In the genomic region with DNA sequence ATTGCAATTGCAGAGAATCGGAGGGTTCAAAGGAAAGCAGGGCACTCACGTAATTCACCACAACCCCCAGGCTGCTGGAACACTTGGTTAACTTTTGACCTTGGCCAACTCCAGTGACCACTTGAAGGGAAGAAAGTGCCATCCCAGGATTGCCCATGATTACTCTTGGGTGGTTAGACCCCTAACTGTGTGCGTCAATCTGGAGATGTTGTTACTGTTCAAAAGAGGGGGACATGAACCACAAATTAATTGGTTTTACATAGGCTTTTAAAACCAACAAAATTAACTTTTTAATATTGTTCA, we compare ENCODE assay signal across 2 cellular contexts.
TF ChIP-seq lines count a peak whose summit lies in the region.

No MANE protein-coding gene starts in this region.

TF ChIP-seq in GM23338, 12 proteins besides CTCF, POLR2A, EP300 and RAD21 (continues in another document):
- TF ChIP-seq ZNF462 (CRISPR knock-in tag; IDR thresholded peaks at IDR 0.05) (no peak), EZH2 (IDR thresholded peaks at IDR 0.05; ENCODE audit: low read depth, unreplicated experiment) (no peak), ZNF114 (CRISPR knock-in tag; IDR thresholded peaks at IDR 0.05) (no peak), ZNF331 (CRISPR knock-in tag; IDR thresholded peaks at IDR 0.05; ENCODE audit: low read depth) (no peak), ETS1 (IDR thresholded peaks at IDR 0.05) (no peak), POLR2AphosphoS5 (IDR thresholded peaks at IDR 0.05; ENCODE audit: low read depth) (no peak), NANOG (IDR thresholded peaks at IDR 0.05; ENCODE audit: borderline replicate concordance) (no peak), EZH2phosphoT487 (IDR thresholded peaks at IDR 0.05; ENCODE audit: unreplicated experiment) (no peak), JUNB (IDR thresholded peaks at IDR 0.05; ENCODE audit: unreplicated experiment) (no peak), STAT1 (IDR thresholded peaks at IDR 0.05; ENCODE audit: unreplicated experiment) (no peak), REST (IDR thresholded peaks at IDR 0.05; ENCODE audit: unreplicated experiment) (no peak)

TF ChIP-seq in GM12878, 131 proteins besides CTCF, POLR2A, EP300 and RAD21:
- TF ChIP-seq NFXL1 (IDR thresholded peaks at IDR 0.05; ENCODE audit: borderline replicate concordance) = peak; percentile 62; the same call in 1 of the 2 replicates
- TF ChIP-seq, protein P1, sequence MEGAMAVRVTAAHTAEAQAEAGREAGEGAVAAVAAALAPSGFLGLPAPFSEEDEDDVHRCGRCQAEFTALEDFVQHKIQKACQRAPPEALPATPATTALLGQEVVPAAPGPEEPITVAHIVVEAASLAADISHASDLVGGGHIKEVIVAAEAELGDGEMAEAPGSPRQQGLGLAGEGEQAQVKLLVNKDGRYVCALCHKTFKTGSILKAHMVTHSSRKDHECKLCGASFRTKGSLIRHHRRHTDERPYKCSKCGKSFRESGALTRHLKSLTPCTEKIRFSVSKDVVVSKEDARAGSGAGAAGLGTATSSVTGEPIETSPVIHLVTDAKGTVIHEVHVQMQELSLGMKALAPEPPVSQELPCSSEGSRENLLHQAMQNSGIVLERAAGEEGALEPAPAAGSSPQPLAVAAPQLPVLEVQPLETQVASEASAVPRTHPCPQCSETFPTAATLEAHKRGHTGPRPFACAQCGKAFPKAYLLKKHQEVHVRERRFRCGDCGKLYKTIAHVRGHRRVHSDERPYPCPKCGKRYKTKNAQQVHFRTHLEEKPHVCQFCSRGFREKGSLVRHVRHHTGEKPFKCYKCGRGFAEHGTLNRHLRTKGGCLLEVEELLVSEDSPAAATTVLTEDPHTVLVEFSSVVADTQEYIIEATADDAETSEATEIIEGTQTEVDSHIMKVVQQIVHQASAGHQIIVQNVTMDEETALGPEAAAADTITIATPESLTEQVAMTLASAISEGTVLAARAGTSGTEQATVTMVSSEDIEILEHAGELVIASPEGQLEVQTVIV (IDR thresholded peaks at IDR 0.05; ENCODE audit: borderline replicate concordance, partially characterized antibody) = no peak
